In genomic region chr2:40282428-40282827, GRCh38 we compare ENCODE assay signal across 13 cellular contexts.
A peak's percentile ranks its signal among the peaks of the same experiment; 100 is the strongest.
DNase-seq lines count a peak whose midpoint lies in the region; ATAC-seq, FAIRE-seq and TF ChIP-seq lines count a peak whose summit lies in the region.
"Had no signal": no experiment of that assay in that cellular context is flagged by ENCODE, and none has a peak within 500 bp of the region (broad histone marks: within the 10 kb centered on the region; RNA-seq: fewer than 3 reads in every experiment).

No MANE protein-coding gene starts in this region.

- no peak for TF ChIP-seq RAD21 in GM12878 (IDR thresholded peaks at IDR 0.05; ENCODE audit: insufficient read depth, low read depth, low read length)

- H3K4me1 ChIP-seq in GM12878 (ENCODE audit: control insufficient read depth, insufficient read depth, low read length) (peaks cover 3% of the 10 kb centered on the region; the same call in 1 of the 2 replicates), muscle layer of duodenum (ENCODE audit: control insufficient read depth in 1 of 2, insufficient read depth in 2 of 2, low read length in 2 of 2) (peaks cover 6 to 23% of the 10 kb centered on the region in 2 donors)
- H3K4me1 ChIP-seq in effector memory CD4-positive, alpha-beta T cell (ENCODE audit: control insufficient read depth, insufficient read depth, low read length, poor library complexity, severe bottlenecking) = no peaks in the 10 kb centered on the region

- H4K20me1 ChIP-seq in GM12878 (ENCODE audit: control insufficient read depth, insufficient read depth) = no peaks in the 10 kb centered on the region

- H3K9me3 ChIP-seq in GM12878 (replicated peaks; ENCODE audit: control insufficient read depth, insufficient read depth, low read length) (no peaks in the 10 kb centered on the region), muscle layer of duodenum (ENCODE audit: control insufficient read depth in 1 of 2, low read length in 2 of 2) (no peaks in the 10 kb centered on the region)
- H3K9me3 ChIP-seq in effector memory CD4-positive, alpha-beta T cell (ENCODE audit: control insufficient read depth, low read length) = no peaks in the 10 kb centered on the region

- in situ Hi-C loops in GM12878 (cut with MboI) = no loop called here

- 3% methylated on average over 7 of the region's 7 CpGs for WGBS in GM12878 (ENCODE audit: insufficient coverage, insufficient replicate concordance, low lambda C conversion rate, missing lambda C conversion rate)

- intact Hi-C loops in GM12878 (cut with micrococcal nuclease; ENCODE audit: unreplicated experiment) = no loop called here

- H3K4me3 ChIP-seq in BJ (ENCODE audit: low read depth, low read length) (no peak overlapping the region), GM12878 (peak overlapping the region; percentile 28; the same call in 1 of the 2 replicates), muscle layer of duodenum (ENCODE audit: low read depth in 1 of 2, low read length in 2 of 2) (peak overlapping the region; percentile 34 to 61)
- H3K4me3 ChIP-seq in effector memory CD4-positive, alpha-beta T cell (ENCODE audit: insufficient read depth, low read depth, low read length, poor library complexity, severe bottlenecking) = no peak overlapping the region

- no peaks in the 10 kb centered on the region for H3K79me2 ChIP-seq in GM12878 (ENCODE audit: control insufficient read depth, insufficient read depth, low read length)

- POLR2A ChIA-PET in BJ (lab: Charles Lee) = interaction anchor here (0.6 to 0.7 kb wide), 2 partner anchors 62 to 181 kb away, joined by 3 read pairs; no protein-coding TSS in a partner anchor
- POLR2A ChIA-PET in GM12878 (lab: Charles Lee) = no interaction called here

- H2AFZ ChIP-seq in GM12878 (ENCODE audit: control insufficient read depth, low read depth, low read length) = peak overlapping the region; percentile 49; the same call in 1 of the 2 replicates

- CTCF ChIA-PET in BJ (lab: Yijun Ruan, JAX) (interaction anchor here (1.0 to 2.6 kb wide), 3 partner anchors 69 to 167 kb away, joined by 3 to 11 read pairs (median 7); no protein-coding TSS in a partner anchor), GM12878 (lab: Yijun Ruan, JAX) (interaction anchor here (1.8 kb wide), 1 partner anchor 38 kb away, joined by 4 read pairs; no protein-coding TSS in a partner anchor)

- TF ChIP-seq CTCF in BJ (IDR thresholded peaks at IDR 0.05; ENCODE audit: insufficient read depth, low read depth, low read length) = no peak
- no peak for TF ChIP-seq CTCF in GM12878 (IDR thresholded peaks at IDR 0.05 in 2 of 3, conservative IDR thresholded peaks at IDR 0.05 in 1 of 3; ENCODE audit: control insufficient read depth in 2 of 3, extremely low read depth in 1 of 3, insufficient read depth in 1 of 3, low read depth in 3 of 3, low read length in 3 of 3)

- no peaks in the 10 kb centered on the region for H3K36me3 ChIP-seq in BJ (ENCODE audit: control insufficient read depth, insufficient read depth, low read length)
- no peaks in the 10 kb centered on the region for H3K36me3 ChIP-seq in GM12878 (ENCODE audit: control insufficient read depth in 2 of 2, insufficient read depth in 2 of 2, low read length in 1 of 2)
- H3K36me3 ChIP-seq in muscle layer of duodenum (ENCODE audit: control insufficient read depth in 1 of 2, insufficient read depth in 2 of 2, low read length in 2 of 2) = no peaks in the 10 kb centered on the region
- H3K36me3 ChIP-seq in effector memory CD4-positive, alpha-beta T cell (ENCODE audit: control insufficient read depth, insufficient read depth, low read length) = no peaks in the 10 kb centered on the region

- RAD21 ChIA-PET in GM12878 (lab: Charles Lee; ENCODE audit: unreplicated experiment) = no interaction called here

- TF ChIP-seq POLR2A in H54 (IDR thresholded peaks at IDR 0.05; ENCODE audit: low read depth, low read length) (no peak), GM12878 (IDR thresholded peaks at IDR 0.05; ENCODE audit: low read depth, low read length) (no peak)

- SMC1A ChIA-PET in GM12878 (lab: Charles Lee; ENCODE audit: uncharacterized antibody, unreplicated experiment) = interaction anchor here (1.1 kb wide), 1 partner anchor 26 kb away, joined by 3 read pairs; no protein-coding TSS in a partner anchor

- ATAC-seq in GM12878 = peak; percentile 55
- no peak for ATAC-seq in HG03045 (IDR thresholded peaks at IDR 0.05; ENCODE audit: unreplicated experiment)
- ATAC-seq: activated CD8-positive, alpha-beta T cell treated with anti-CD3 and anti-CD28 coated beads, Interleukin-2, amount 10 ng/mL, durations not matched to agents 7 days and 5 days; Panc1 had no signal

- peak; percentile 53 for DNase-seq in BJ (ENCODE audit: low read depth)
- DNase-seq in H54 (ENCODE audit: insufficient read length, low spot score) = no peak
- DNase-seq in GM12878 (ENCODE audit: low read depth, low spot score) = peak; percentile 5
- DNase-seq in iPS-NIHi7 (ENCODE audit: extremely low spot score) = no peak
- DNase-seq in effector memory CD4-positive, alpha-beta T cell = no peak
- no peak for DNase-seq in DMS114 treated with DMSO at 0.1 percent for 48 hours (lab: John Stamatoyannopoulos, UW; ENCODE audit: unreplicated experiment)
- DNase-seq: activated CD8-positive, alpha-beta T cell treated with anti-CD3 and anti-CD28 coated beads, Interleukin-2, amount 10 ng/mL, durations not matched to agents 7 days and 5 days; CD8-positive, alpha-beta memory T cell; Kasumi-1; stimulated activated CD4-positive, alpha-beta T cell treated with anti-CD3 and anti-CD28 coated beads, Interleukin-4, amount 100 ng/mL, for 4 hours had no signal

- BruUV-seq in GM12878 (replicated peaks; lab: Mats Ljungman, UMichigan) = no TSS peak

- no peak overlapping the region for H3K9ac ChIP-seq in GM12878 (ENCODE audit: control insufficient read depth, insufficient read depth, low read length)

- FAIRE-seq in H54 (lab: Jason Lieb, UNC) (peak; percentile 81), GM12878 (lab: Jason Lieb, UNC) (no peak)

- peak overlapping the region; percentile 43 for H3K4me2 ChIP-seq in GM12878 (ENCODE audit: control insufficient read depth, insufficient read depth)

- H3K27ac ChIP-seq in GM12878 (ENCODE audit: control insufficient read depth, insufficient read depth) (no peak overlapping the region), muscle layer of duodenum (ENCODE audit: low read length) (peak overlapping the region; percentile 83)
- H3K27ac ChIP-seq in effector memory CD4-positive, alpha-beta T cell (ENCODE audit: insufficient read depth, low read length, poor library complexity, severe bottlenecking) = no peak overlapping the region

- TF ChIP-seq EP300 in GM12878 (IDR thresholded peaks at IDR 0.05; ENCODE audit: borderline replicate concordance in 1 of 2, control insufficient read depth in 1 of 2, low read depth in 2 of 2, low read length in 2 of 2) = no peak

- H3K27me3 ChIP-seq in BJ (ENCODE audit: control insufficient read depth, insufficient read depth, low read length) = no peaks in the 10 kb centered on the region
- H3K27me3 ChIP-seq in GM12878 (replicated peaks in 1 of 2; ENCODE audit: control insufficient read depth in 2 of 2, insufficient read depth in 2 of 2, low read length in 1 of 2) = no peaks in the 10 kb centered on the region
- H3K27me3 ChIP-seq in muscle layer of duodenum (ENCODE audit: low read depth, low read length) = no peaks in the 10 kb centered on the region
- H3K27me3 ChIP-seq in effector memory CD4-positive, alpha-beta T cell (replicated peaks; ENCODE audit: control insufficient read depth, insufficient read depth, low read length, poor library complexity, severe bottlenecking) = no peaks in the 10 kb centered on the region

TF ChIP-seq in GM12878, 131 proteins besides CTCF, POLR2A, EP300 and RAD21:
- TF ChIP-seq EED (IDR thresholded peaks at IDR 0.05; ENCODE audit: low read depth) (0 out of 2 replicates have a peak, but pooled peaks have one; percentile 50), CEBPB (IDR thresholded peaks at IDR 0.05; ENCODE audit: borderline replicate concordance in 1 of 2, low read depth in 2 of 2, low read length in 2 of 2) (peak in 1 of 2 experiments; percentile 51; a peak in 1 of 4 replicates), CREM (IDR thresholded peaks at IDR 0.05; ENCODE audit: low read depth) (peak; percentile 58; the same call in 1 of the 2 replicates), YY1 (IDR thresholded peaks at IDR 0.05; ENCODE audit: low read depth, low read length) (no peak), NFIC (IDR thresholded peaks at IDR 0.05; ENCODE audit: low read depth, low read length) (peak; percentile 26; the same call in 1 of the 2 replicates), MEF2A (IDR thresholded peaks at IDR 0.05; ENCODE audit: insufficient read depth, low read depth, low read length) (0 out of 2 replicates have a peak, but pooled peaks have one; percentile 19)
- TF ChIP-seq, protein P1, sequence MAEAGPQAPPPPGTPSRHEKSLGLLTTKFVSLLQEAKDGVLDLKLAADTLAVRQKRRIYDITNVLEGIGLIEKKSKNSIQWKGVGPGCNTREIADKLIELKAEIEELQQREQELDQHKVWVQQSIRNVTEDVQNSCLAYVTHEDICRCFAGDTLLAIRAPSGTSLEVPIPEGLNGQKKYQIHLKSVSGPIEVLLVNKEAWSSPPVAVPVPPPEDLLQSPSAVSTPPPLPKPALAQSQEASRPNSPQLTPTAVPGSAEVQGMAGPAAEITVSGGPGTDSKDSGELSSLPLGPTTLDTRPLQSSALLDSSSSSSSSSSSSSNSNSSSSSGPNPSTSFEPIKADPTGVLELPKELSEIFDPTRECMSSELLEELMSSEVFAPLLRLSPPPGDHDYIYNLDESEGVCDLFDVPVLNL (IDR thresholded peaks at IDR 0.05; ENCODE audit: low read depth, low read length) = no peak

Comparison
In these comparisons a context has a peak if more than half of its experiments do, and no peak if none do; other contexts are left out.
1. DNase-seq: peak in BJ (single experiment) and GM12878 (single experiment); none in H54 (single experiment), iPS-NIHi7 (single experiment), effector memory CD4-positive, alpha-beta T cell (0 of 3) and DMS114 treated with DMSO at 0.1 percent for 48 hours (single experiment).
2. H3K4me3 ChIP-seq: peak in GM12878 (single experiment) and muscle layer of duodenum (2 of 2); none in BJ (single experiment) and effector memory CD4-positive, alpha-beta T cell (single experiment).